In the genomic region with DNA sequence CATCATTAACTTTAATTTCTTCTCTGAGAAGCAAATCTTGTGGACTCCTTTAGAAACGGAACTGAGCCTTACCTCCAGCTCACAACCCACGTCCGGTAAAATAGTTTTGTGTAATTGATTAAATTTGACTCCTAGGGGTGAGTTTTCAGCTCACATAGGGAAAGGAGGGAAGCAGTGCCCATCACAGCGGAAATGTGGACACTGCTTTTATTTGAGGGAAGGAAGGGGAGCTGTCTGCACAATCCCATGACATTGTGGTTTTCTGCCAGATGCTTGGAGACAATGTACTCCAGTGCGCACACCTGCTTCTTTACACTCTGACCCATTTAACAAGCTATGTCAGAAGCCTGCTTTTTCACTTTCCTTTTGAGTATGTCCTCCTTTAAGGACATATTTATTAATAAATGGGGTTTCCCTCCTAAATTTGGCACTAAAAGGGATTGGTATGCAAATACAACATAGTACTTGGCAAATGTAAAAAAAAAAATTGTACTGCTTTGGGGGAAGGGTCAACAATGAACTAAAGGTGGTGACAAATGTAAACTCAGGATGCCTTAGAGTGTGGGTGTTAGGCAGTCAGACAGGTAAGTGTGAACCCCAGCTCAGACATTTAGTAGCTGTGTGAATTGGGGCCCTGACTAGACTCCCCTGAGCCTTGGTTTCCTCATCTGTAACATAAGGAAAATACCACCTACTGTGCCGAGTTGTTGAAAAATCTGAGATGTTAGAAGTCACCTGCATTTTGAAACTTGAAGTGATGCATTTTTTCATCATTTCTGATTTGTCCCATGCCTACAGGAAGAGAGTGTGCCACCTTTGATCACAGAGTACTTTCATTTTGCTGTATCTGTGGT, we compare ENCODE assay signal across 8 cellular contexts.
DNase-seq lines count a peak whose midpoint lies in the region; ATAC-seq and TF ChIP-seq lines count a peak whose summit lies in the region.

No MANE protein-coding gene starts in this region.

- H3K27ac Mint-ChIP-seq in activated naive CD8-positive, alpha-beta T cell treated with anti-CD3 and anti-CD28 coated beads, Interleukin-2, amount 50 U/mL, for 24 hours: peak overlapping the region; percentile 94
- H3K27ac Mint-ChIP-seq in stimulated activated effector memory CD8-positive, alpha-beta T cell treated with anti-CD3 and anti-CD28 coated beads, Interleukin-12 subunit alpha, Interleukin-12 subunit beta, amount 100 ng/mL, for 72 hours: peak overlapping the region; percentile 93

- TF ChIP-seq CTCF in GM10248 (IDR thresholded peaks at IDR 0.05; ENCODE audit: control extremely low read depth, extremely low read depth, low read depth, missing control alignments): no peak

- H3K4me1 Mint-ChIP-seq in activated naive CD8-positive, alpha-beta T cell treated with anti-CD3 and anti-CD28 coated beads, Interleukin-2, amount 50 U/mL, for 24 hours: peaks cover 65% of the 10 kb centered on the region
- peaks cover 58% of the 10 kb centered on the region for H3K4me1 Mint-ChIP-seq in stimulated activated effector memory CD8-positive, alpha-beta T cell treated with anti-CD3 and anti-CD28 coated beads, Interleukin-12 subunit alpha, Interleukin-12 subunit beta, amount 100 ng/mL, for 72 hours

- DNase-seq in GM10248 (ENCODE audit: extremely low spot score) (peak; percentile 56), OCI-M1 (lab: John Stamatoyannopoulos, UW) (no peak), NCI-H69 (lab: John Stamatoyannopoulos, UW) (no peak), SW 1271 (lab: John Stamatoyannopoulos, UW) (no peak)
- DNase-seq in activated naive CD8-positive, alpha-beta T cell treated with anti-CD3 and anti-CD28 coated beads, Interleukin-2, amount 50 U/mL, for 24 hours: no peak
- no peak for DNase-seq in stimulated activated effector memory CD8-positive, alpha-beta T cell treated with anti-CD3 and anti-CD28 coated beads, Interleukin-12 subunit alpha, Interleukin-12 subunit beta, amount 100 ng/mL, for 72 hours (ENCODE audit: low spot score in 2 of 2)

- peak overlapping the region; percentile 23 for H3K4me3 Mint-ChIP-seq in activated naive CD8-positive, alpha-beta T cell treated with anti-CD3 and anti-CD28 coated beads, Interleukin-2, amount 50 U/mL, for 24 hours
- H3K4me3 Mint-ChIP-seq in stimulated activated effector memory CD8-positive, alpha-beta T cell treated with anti-CD3 and anti-CD28 coated beads, Interleukin-12 subunit alpha, Interleukin-12 subunit beta, amount 100 ng/mL, for 72 hours: peak overlapping the region; percentile 53

- H3K9me3 Mint-ChIP-seq in activated naive CD8-positive, alpha-beta T cell treated with anti-CD3 and anti-CD28 coated beads, Interleukin-2, amount 50 U/mL, for 24 hours: peaks cover 4% of the 10 kb centered on the region
- no peaks in the 10 kb centered on the region for H3K9me3 Mint-ChIP-seq in stimulated activated effector memory CD8-positive, alpha-beta T cell treated with anti-CD3 and anti-CD28 coated beads, Interleukin-12 subunit alpha, Interleukin-12 subunit beta, amount 100 ng/mL, for 72 hours

- CTCF ChIA-PET in GM10248 (lab: Yijun Ruan, JAX): interaction anchor here (0.9 to 1.3 kb wide), 5 partner anchors 10 to 64 kb away, joined by 3 to 4 read pairs (median 3); no protein-coding TSS in a partner anchor

- ATAC-seq in GM19455 (IDR thresholded peaks at IDR 0.05; ENCODE audit: unreplicated experiment) (peak; percentile 70), HG03442 (IDR thresholded peaks at IDR 0.05; ENCODE audit: unreplicated experiment) (peak; percentile 57)
- peak; percentile 52 for ATAC-seq in activated naive CD8-positive, alpha-beta T cell treated with anti-CD3 and anti-CD28 coated beads, Interleukin-2, amount 50 U/mL, for 24 hours
- peak; percentile 58 for ATAC-seq in stimulated activated effector memory CD8-positive, alpha-beta T cell treated with anti-CD3 and anti-CD28 coated beads, Interleukin-12 subunit alpha, Interleukin-12 subunit beta, amount 100 ng/mL, for 72 hours

- no peaks in the 10 kb centered on the region for H3K27me3 Mint-ChIP-seq in activated naive CD8-positive, alpha-beta T cell treated with anti-CD3 and anti-CD28 coated beads, Interleukin-2, amount 50 U/mL, for 24 hours

- POLR2A ChIA-PET in GM10248 (lab: Yijun Ruan, JAX): interaction anchor here (0.7 to 3.6 kb wide), 10 partner anchors 9 to 98 kb away, joined by 3 to 38 read pairs (median 5); a partner anchor contains a TSS

- no peaks in the 10 kb centered on the region for H3K36me3 Mint-ChIP-seq in activated naive CD8-positive, alpha-beta T cell treated with anti-CD3 and anti-CD28 coated beads, Interleukin-2, amount 50 U/mL, for 24 hours (ENCODE audit: low read depth)
- peaks cover 20% of the 10 kb centered on the region for H3K36me3 Mint-ChIP-seq in stimulated activated effector memory CD8-positive, alpha-beta T cell treated with anti-CD3 and anti-CD28 coated beads, Interleukin-12 subunit alpha, Interleukin-12 subunit beta, amount 100 ng/mL, for 72 hours
